ENCODE assay signal across 24 cellular contexts in the genomic region with DNA sequence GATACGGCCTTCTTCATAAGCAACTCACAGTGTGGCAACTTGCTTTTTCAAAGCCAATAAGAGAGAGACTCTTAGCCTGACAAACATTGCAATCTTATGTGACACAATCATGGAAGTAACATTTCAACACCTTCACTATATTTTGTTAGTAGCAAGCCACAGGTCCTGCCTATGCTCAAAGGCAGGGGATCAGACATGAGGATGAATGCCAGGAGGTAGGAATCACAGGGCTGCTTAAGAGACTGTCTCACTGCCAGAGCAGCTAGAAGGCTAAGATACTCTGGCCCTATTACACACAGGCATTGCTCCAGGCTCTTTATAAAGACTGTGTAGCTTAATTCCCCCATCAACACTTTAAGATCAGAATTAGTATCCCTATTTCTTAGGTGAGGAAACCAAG.
"Had no signal": no experiment of that assay in that cellular context is flagged by ENCODE, and none has a peak within 500 bp of the region (broad histone marks: within the 10 kb centered on the region; RNA-seq: fewer than 3 reads in every experiment).

No MANE protein-coding gene starts in this region.

- DNase-seq: dermis blood vessel endothelial cell; effector memory CD4-positive, alpha-beta T cell; esophagus squamous epithelium; glutamatergic neuron; left colon; nucleus accumbens; ovary; posterior cingulate gyrus; psoas muscle; right cardiac atrium; sigmoid colon; spleen; stimulated activated CD4-positive, alpha-beta T cell treated with anti-CD3 and anti-CD28 coated beads, Interleukin-4, amount 100 ng/mL, for 4 hours; stimulated activated naive CD8-positive, alpha-beta T cell treated with anti-CD3 and anti-CD28 coated beads, Interleukin-15, Interleukin-2, amounts not matched to agents 100 U/mL and 50 U/mL, for 24 hours; upper lobe of left lung had no signal

- ATAC-seq: foreskin keratinocyte; left colon; natural killer cell treated with Interleukin-12 subunit alpha and Interleukin-12 subunit beta and Interleukin-15 and Interleukin-18, amount 100 ng/mL, for 72 hours; psoas muscle; stimulated activated memory B cell treated with anti-CD40 and anti-IgM and Interleukin-4, amounts not matched to agents 10 μg/mL and 1 μg/mL and 100 μg/mL, for 72 hours; stimulated activated naive CD8-positive, alpha-beta T cell treated with anti-CD3 and anti-CD28 coated beads, Interleukin-15, Interleukin-2, amounts not matched to agents 100 U/mL and 50 U/mL, for 24 hours had no signal

- H3K4me3 ChIP-seq: coronary artery, esophagus squamous epithelium, lung, neural progenitor cell, ovary, psoas muscle, sigmoid colon, skin epidermis, spleen, thoracic aorta, tibial nerve, upper lobe of left lung had no signal

- H2AFZ ChIP-seq: neural progenitor cell had no signal

- H3K27ac ChIP-seq: foreskin keratinocyte, neural progenitor cell, ovary, psoas muscle, spleen, thoracic aorta, tibial nerve, upper lobe of left lung had no signal

- H3K27me3 ChIP-seq: foreskin keratinocyte, neural progenitor cell, ovary, sigmoid colon, tibial nerve, upper lobe of left lung had no signal

- H3K4me1 ChIP-seq: foreskin keratinocyte, psoas muscle, spleen had no signal

- H3K9ac ChIP-seq: neural progenitor cell had no signal

- H3K9me3 ChIP-seq: esophagus squamous epithelium, psoas muscle, sigmoid colon, thoracic aorta had no signal

- H3K4me2 ChIP-seq: neural progenitor cell had no signal

- H3K36me3 ChIP-seq: esophagus squamous epithelium, neural progenitor cell, ovary, sigmoid colon, spleen, thoracic aorta, tibial nerve, upper lobe of left lung had no signal
